Comparison of ENCODE assay signal across 1 cellular context in the genomic region with DNA sequence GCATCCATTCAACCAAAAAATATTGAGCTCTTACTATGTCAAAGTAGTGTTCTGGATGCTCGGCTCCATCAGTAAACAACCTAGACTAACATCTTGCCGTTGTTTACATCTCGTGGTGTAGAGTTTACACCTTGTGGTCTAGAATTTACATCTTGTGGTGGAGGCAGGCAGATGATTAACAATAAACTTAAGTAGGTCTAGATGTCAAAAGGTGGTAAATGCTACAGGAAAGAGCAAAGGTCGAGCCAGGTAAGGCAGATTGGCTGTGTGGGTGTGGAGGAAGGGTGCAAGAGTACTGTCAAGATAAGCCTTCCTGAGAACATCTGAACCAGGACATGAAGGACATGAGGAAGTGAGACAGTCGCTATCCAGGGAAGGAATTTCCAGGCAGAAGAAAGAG.
TF ChIP-seq lines count a peak whose summit lies in the region.

No MANE protein-coding gene starts in this region.

TF ChIP-seq in GM12878, 131 proteins besides CTCF, POLR2A, EP300 and RAD21 (continued from another document):
- TF ChIP-seq ZBTB4 (CRISPR knock-in tag; IDR thresholded peaks at IDR 0.05) (no peak), NR2C1 (IDR thresholded peaks at IDR 0.05) (no peak), TCF12 (IDR thresholded peaks at IDR 0.05; ENCODE audit: low read depth, low read length) (no peak), SIX5 (IDR thresholded peaks at IDR 0.05; ENCODE audit: low read depth, low read length, severe bottlenecking) (no peak), ZBTB40 (IDR thresholded peaks at IDR 0.05; ENCODE audit: borderline replicate concordance) (no peak), HDAC6 (IDR thresholded peaks at IDR 0.05; ENCODE audit: unreplicated experiment) (no peak), NR2F1 (conservative IDR thresholded peaks at IDR 0.05) (0 out of 2 replicates have a peak, but pooled peaks have one; percentile 34), ATF7 (IDR thresholded peaks at IDR 0.05; ENCODE audit: low read depth) (no peak), DPF2 (IDR thresholded peaks at IDR 0.05) (0 out of 2 replicates have a peak, but pooled peaks have one; percentile 25), EZH2 (IDR thresholded peaks at IDR 0.05; ENCODE audit: borderline replicate concordance, control insufficient read depth, low read depth, low read length) (no peak), ZBED1 (IDR thresholded peaks at IDR 0.05; ENCODE audit: borderline replicate concordance) (no peak), KDM1A (IDR thresholded peaks at IDR 0.05; ENCODE audit: borderline replicate concordance) (no peak)
- TF ChIP-seq, protein P1, sequence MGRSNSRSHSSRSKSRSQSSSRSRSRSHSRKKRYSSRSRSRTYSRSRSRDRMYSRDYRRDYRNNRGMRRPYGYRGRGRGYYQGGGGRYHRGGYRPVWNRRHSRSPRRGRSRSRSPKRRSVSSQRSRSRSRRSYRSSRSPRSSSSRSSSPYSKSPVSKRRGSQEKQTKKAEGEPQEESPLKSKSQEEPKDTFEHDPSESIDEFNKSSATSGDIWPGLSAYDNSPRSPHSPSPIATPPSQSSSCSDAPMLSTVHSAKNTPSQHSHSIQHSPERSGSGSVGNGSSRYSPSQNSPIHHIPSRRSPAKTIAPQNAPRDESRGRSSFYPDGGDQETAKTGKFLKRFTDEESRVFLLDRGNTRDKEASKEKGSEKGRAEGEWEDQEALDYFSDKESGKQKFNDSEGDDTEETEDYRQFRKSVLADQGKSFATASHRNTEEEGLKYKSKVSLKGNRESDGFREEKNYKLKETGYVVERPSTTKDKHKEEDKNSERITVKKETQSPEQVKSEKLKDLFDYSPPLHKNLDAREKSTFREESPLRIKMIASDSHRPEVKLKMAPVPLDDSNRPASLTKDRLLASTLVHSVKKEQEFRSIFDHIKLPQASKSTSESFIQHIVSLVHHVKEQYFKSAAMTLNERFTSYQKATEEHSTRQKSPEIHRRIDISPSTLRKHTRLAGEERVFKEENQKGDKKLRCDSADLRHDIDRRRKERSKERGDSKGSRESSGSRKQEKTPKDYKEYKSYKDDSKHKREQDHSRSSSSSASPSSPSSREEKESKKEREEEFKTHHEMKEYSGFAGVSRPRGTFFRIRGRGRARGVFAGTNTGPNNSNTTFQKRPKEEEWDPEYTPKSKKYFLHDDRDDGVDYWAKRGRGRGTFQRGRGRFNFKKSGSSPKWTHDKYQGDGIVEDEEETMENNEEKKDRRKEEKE (IDR thresholded peaks at IDR 0.05) = no peak
TF ChIP-seq in GM12878: peak in this region for 4.
